ENCODE assay signal across 8 cellular contexts in genomic region chr3:111737712-111738097, GRCh38.
A peak's percentile ranks its signal among the peaks of the same experiment; 100 is the strongest.
DNase-seq lines count a peak whose midpoint lies in the region; ATAC-seq and TF ChIP-seq lines count a peak whose summit lies in the region.

No MANE protein-coding gene starts in this region.

- no peak overlapping the region for H3K4me3 ChIP-seq in LNCaP clone FGC (ENCODE audit: low read depth, low read length)
- H3K4me3 ChIP-seq in tibial artery, result no peak overlapping the region

- no peaks in the 10 kb centered on the region for H3K9me3 ChIP-seq in tibial artery

- peaks cover 0 to 57% (median 32%) of the 10 kb centered on the region in 4 donors for H3K4me1 ChIP-seq in tibial artery

- TF ChIP-seq CTCF in LNCaP clone FGC (IDR thresholded peaks at IDR 0.05; ENCODE audit: control insufficient read depth, extremely low read depth, insufficient read depth) (no peak), tibial artery (IDR thresholded peaks at IDR 0.05) (no peak)

- H3K27me3 ChIP-seq in tibial artery, result no peaks in the 10 kb centered on the region

- ATAC-seq in Right ventricle myocardium superior (ENCODE audit: poor library complexity), result peak; percentile 79

- H3K36me3 ChIP-seq in tibial artery, result no peaks in the 10 kb centered on the region

- DNase-seq in DMS 273 (lab: John Stamatoyannopoulos, UW; ENCODE audit: unreplicated experiment) (peak; percentile 25), DMS 273 treated with DMSO at 0.1 percent for 48 hours (lab: John Stamatoyannopoulos, UW) (no peak), LNCaP clone FGC (ENCODE audit: low read depth) (peak; percentile 91), Right ventricle myocardium superior (no peak), tibial artery (peak; percentile 80 to 83), NCI-H524 (lab: John Stamatoyannopoulos, UW) (no peak), medulla oblongata (ENCODE audit: extremely low spot score) (no peak), hepatic stellate cell (ENCODE audit: low spot score) (no peak)

- peak overlapping the region; percentile 76 for H3K27ac ChIP-seq in tibial artery

- intact Hi-C loops in Right ventricle myocardium superior (cut with DNase I), result loop anchor here (5.0 kb wide), 1 partner anchor 125 kb away; no protein-coding TSS in a partner anchor
- intact Hi-C loops in tibial artery (cut with DNase I; ENCODE audit: low total_unique reads), result loop anchor here (5.0 kb wide), 1 partner anchor 125 kb away; no protein-coding TSS in a partner anchor

Comparison
In these comparisons a context has a peak if more than half of its experiments do, and no peak if none do; other contexts are left out.
1. DNase-seq: peak in DMS 273 (single experiment), LNCaP clone FGC (single experiment) and tibial artery (2 of 2); none in DMS 273 treated with DMSO at 0.1 percent for 48 hours (single experiment), Right ventricle myocardium superior (single experiment), NCI-H524 (0 of 2), medulla oblongata (single experiment) and hepatic stellate cell (single experiment).